ENCODE assay signal across 1 cellular context in the genomic region with DNA sequence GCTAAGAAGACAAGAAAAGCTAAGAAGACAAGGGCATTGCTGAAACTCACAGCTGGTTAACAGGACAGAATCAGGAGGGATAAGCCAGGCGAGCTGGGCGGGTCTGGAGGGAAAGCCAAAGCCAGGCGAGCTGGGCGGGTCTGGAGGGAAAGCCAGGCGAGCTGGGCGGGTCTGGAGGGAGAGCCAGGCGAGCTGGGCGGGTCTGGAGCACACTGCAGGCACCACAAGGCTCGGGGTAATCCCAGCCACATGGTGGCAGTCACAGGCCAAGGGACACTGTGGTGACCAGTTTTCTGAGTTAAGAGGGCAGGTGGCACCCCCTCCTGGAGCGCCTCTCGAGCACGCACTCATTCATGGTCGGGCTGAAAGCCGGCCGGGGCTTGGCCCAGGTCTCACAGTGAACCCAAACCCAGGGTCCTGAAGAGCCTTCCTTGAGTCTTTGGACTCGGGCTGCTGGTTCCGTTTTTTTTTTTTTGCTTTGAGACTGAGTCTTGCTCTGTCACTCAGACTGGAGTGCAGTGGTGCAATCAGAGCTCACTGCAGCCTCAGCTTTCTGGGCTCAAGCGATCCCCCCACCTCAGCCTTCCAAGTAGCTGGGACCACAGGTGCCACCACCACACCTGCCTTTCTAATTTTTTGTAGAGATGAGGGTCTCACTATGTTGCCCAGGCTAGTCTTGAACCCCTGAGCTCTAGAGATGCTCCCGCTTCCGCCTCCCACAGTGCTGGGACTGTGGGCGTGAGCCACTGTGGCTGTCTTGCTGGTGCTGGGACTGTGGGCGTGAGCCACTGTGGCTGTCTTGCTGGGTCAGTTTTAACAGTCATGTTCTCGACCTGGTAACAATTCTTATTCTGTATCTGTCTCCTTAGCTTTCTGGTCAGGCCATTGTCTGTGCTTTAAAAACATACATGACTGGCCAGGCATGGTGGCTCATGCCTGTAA.
TF ChIP-seq lines count a peak whose summit lies in the region.

No MANE protein-coding gene starts in this region.

TF ChIP-seq in WTC11, 78 proteins besides CTCF, POLR2A, EP300 and RAD21 (continued from another document):
- TF ChIP-seq FOXJ3 (CRISPR knock-in tag; IDR thresholded peaks at IDR 0.05; ENCODE audit: borderline replicate concordance), result no peak
- TF ChIP-seq CBFB (CRISPR knock-in tag; IDR thresholded peaks at IDR 0.05; ENCODE audit: low read depth), result no peak
- TF ChIP-seq SOX15 (CRISPR knock-in tag; IDR thresholded peaks at IDR 0.05), result no peak
- no peak for TF ChIP-seq IRF2 (CRISPR knock-in tag; IDR thresholded peaks at IDR 0.05; ENCODE audit: borderline replicate concordance, low read depth)
